ENCODE assay signal across 11 cellular contexts in genomic region chr14:101820283-101820798, GRCh38. TPM values are rescaled to one million over a fixed set of nuclear protein-coding genes. Genes with fewer than 3 reads are reported as not detected.
DNase-seq lines count a peak whose midpoint lies in the region; ATAC-seq lines count a peak whose summit lies in the region.
"Had no signal": no experiment of that assay in that cellular context is flagged by ENCODE, and none has a peak within 500 bp of the region (broad histone marks: within the 10 kb centered on the region; RNA-seq: fewer than 3 reads in every experiment).

No MANE protein-coding gene starts in this region.

- no peaks in the 10 kb centered on the region for H3K9me3 Mint-ChIP-seq in activated naive CD4-positive, alpha-beta T cell treated with anti-CD3 and anti-CD28 coated beads, Interleukin-2, amount 10 ng/mL, durations not matched to agents 7 days and 5 days

- H3K4me3 ChIP-seq in skeletal muscle tissue (ENCODE audit: low read length in 3 of 3) (no peak overlapping the region), aorta (ENCODE audit: low read length in 2 of 2) (no peak overlapping the region)
- H3K4me3 ChIP-seq: adrenal gland had no signal

- peak overlapping the region; percentile 82 for H3K4me3 Mint-ChIP-seq in activated naive CD4-positive, alpha-beta T cell treated with anti-CD3 and anti-CD28 coated beads, Interleukin-2, amount 10 ng/mL, durations not matched to agents 7 days and 5 days

- peaks cover 0 to 4% (median 0%) of the 10 kb centered on the region in 3 donors for H3K36me3 ChIP-seq in skeletal muscle tissue (ENCODE audit: control insufficient read depth in 3 of 3, insufficient read depth in 3 of 3, low read length in 3 of 3)
- no peaks in the 10 kb centered on the region for H3K36me3 ChIP-seq in aorta (ENCODE audit: control insufficient read depth in 1 of 2, insufficient read depth in 2 of 2, low read length in 1 of 2)

- DNase-seq in activated naive CD4-positive, alpha-beta T cell treated with anti-CD3 and anti-CD28 coated beads, Interleukin-2, amount 10 ng/mL, durations not matched to agents 7 days and 5 days = peak; percentile 63
- DNase-seq in Right ventricle myocardium inferior (ENCODE audit: missing footprints) (no peak), aorta (no peak)
- DNase-seq: adrenal gland had no signal

- peak overlapping the region; percentile 100 for H3K27ac Mint-ChIP-seq in activated naive CD4-positive, alpha-beta T cell treated with anti-CD3 and anti-CD28 coated beads, Interleukin-2, amount 10 ng/mL, durations not matched to agents 7 days and 5 days

- H3K27ac ChIP-seq in skeletal muscle tissue (ENCODE audit: low read depth, low read length) (peak overlapping the region; percentile 8), aorta (ENCODE audit: low read depth in 1 of 2, low read length in 2 of 2) (no peak overlapping the region)
- H3K27ac ChIP-seq: parathyroid adenoma had no signal

- no peak overlapping the region for H3K9ac ChIP-seq in skeletal muscle tissue (ENCODE audit: low read depth in 1 of 3, low read length in 3 of 3)
- H3K9ac ChIP-seq: parathyroid adenoma had no signal

- peaks cover 74% of the 10 kb centered on the region for H3K36me3 Mint-ChIP-seq in activated naive CD4-positive, alpha-beta T cell treated with anti-CD3 and anti-CD28 coated beads, Interleukin-2, amount 10 ng/mL, durations not matched to agents 7 days and 5 days

- 84 to 85% methylated on average over 10 of the region's 10 CpGs for WGBS in aorta, 2 donors

- H3K9me3 ChIP-seq in skeletal muscle tissue (ENCODE audit: control insufficient read depth in 3 of 3, low read length in 3 of 3) = no peaks in the 10 kb centered on the region
- H3K9me3 ChIP-seq in aorta (ENCODE audit: control insufficient read depth, low read length) = no peaks in the 10 kb centered on the region
- H3K9me3 ChIP-seq: adrenal gland had no signal

- peaks cover 77% of the 10 kb centered on the region for H3K4me1 Mint-ChIP-seq in activated naive CD4-positive, alpha-beta T cell treated with anti-CD3 and anti-CD28 coated beads, Interleukin-2, amount 10 ng/mL, durations not matched to agents 7 days and 5 days

- CTCF ChIA-PET in activated naive CD4-positive, alpha-beta T cell treated with anti-CD3 and anti-CD28 coated beads, Interleukin-2, amount 10 ng/mL, durations not matched to agents 7 days and 5 days (lab: Charles Lee) = interaction anchor here (1.8 kb wide), 2 partner anchors 10 to 50 kb away, joined by 8 to 10 read pairs; no protein-coding TSS in a partner anchor

- H3K4me1 ChIP-seq in skeletal muscle tissue (ENCODE audit: control insufficient read depth in 3 of 3, insufficient read depth in 3 of 3, low read length in 3 of 3) (peaks cover 20 to 24% (median 23%) of the 10 kb centered on the region in 3 donors), aorta (ENCODE audit: control insufficient read depth in 1 of 2, insufficient read depth in 2 of 2, low read length in 2 of 2) (no peaks in the 10 kb centered on the region)

- no peaks in the 10 kb centered on the region for H3K27me3 ChIP-seq in skeletal muscle tissue (ENCODE audit: control insufficient read depth in 3 of 3, insufficient read depth in 3 of 3, low read length in 3 of 3)
- H3K27me3 ChIP-seq in aorta (ENCODE audit: control insufficient read depth in 1 of 2, insufficient read depth in 2 of 2, low read length in 1 of 2) = no peaks in the 10 kb centered on the region
- H3K27me3 ChIP-seq: adrenal gland had no signal

- intact Hi-C loops in Right ventricle myocardium inferior (cut with DNase I) (no loop called here), aorta (cut with DNase I) (no loop called here)

- H3K27me3 Mint-ChIP-seq in activated naive CD4-positive, alpha-beta T cell treated with anti-CD3 and anti-CD28 coated beads, Interleukin-2, amount 10 ng/mL, durations not matched to agents 7 days and 5 days = no peaks in the 10 kb centered on the region

- ATAC-seq in GM18498 (IDR thresholded peaks at IDR 0.05; ENCODE audit: unreplicated experiment) (peak; percentile 32), HG03342 (IDR thresholded peaks at IDR 0.05; ENCODE audit: unreplicated experiment) (peak; percentile 31), GM21717 (IDR thresholded peaks at IDR 0.05; ENCODE audit: unreplicated experiment) (no peak), Right ventricle myocardium inferior (no peak), aorta (ENCODE audit: low FRiP score) (no peak), GM19035 (IDR thresholded peaks at IDR 0.05; ENCODE audit: unreplicated experiment) (no peak)
- ATAC-seq: esophagus mucosa had no signal

RNA-seq across cellular contexts. Expression of gene PPP2R5C, which starts 58.8 kb away (rescaled TPM):
- total RNA-seq in skeletal muscle tissue = 55.3 TPM
- total RNA-seq in Right ventricle myocardium inferior = 199 TPM
- 100 to 1,000 TPM; 128 to 155 TPM for total RNA-seq in aorta
- 100 to 1,000 TPM in 1 of 2 donors, 10 to 100 TPM in 1; 64.0 to 102 TPM for polyA plus RNA-seq in aorta

Comparison
In these comparisons a context has a peak if more than half of its experiments do, and no peak if none do; other contexts are left out.
1. ATAC-seq: peak in GM18498 (single experiment) and HG03342 (single experiment); none in GM21717 (single experiment), Right ventricle myocardium inferior (single experiment), aorta (single experiment) and GM19035 (single experiment).